8 cellular contexts compared by ENCODE assay signal in the genomic region with DNA sequence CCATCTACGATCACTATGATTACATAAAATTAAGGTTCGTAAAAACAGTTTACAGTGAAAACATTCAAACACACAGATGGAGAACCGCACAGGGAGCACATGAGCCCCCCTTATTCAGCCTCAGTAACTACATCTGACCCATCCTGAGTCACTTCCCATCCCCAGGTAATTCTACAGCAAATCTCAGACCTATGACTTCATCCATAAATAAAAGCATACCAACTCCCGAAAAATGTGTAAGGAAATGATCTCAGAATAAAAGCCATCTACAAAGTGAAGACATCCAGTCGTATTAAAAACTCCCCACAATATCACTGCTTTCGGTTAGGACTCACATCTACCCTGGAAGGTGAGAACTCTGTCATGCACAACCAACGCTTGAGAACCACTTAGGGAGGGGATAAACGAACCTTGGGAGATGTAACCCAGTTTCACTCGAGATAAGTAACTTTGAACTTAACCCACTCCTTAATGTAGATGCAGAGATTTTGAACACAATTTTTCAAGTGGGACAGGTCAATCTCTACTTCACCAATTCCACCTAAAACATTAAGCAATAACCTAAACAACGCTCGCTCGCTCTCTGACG. TPM values are rescaled to one million over a fixed set of nuclear protein-coding genes. Genes with fewer than 3 reads are reported as not detected.
A peak's percentile ranks its signal among the peaks of the same experiment; 100 is the strongest.
DNase-seq lines count a peak whose midpoint lies in the region; ATAC-seq, FAIRE-seq and TF ChIP-seq lines count a peak whose summit lies in the region.

No MANE protein-coding gene starts in this region.

- POLR2A ChIA-PET in HepG2 (lab: Yijun Ruan, JAX), result interaction anchor here (0.9 to 1.1 kb wide), 6 partner anchors 12 to 170 kb away, joined by 3 to 8 read pairs (median 4); a partner anchor contains a TSS

- CTCF ChIA-PET in HepG2 (lab: Yijun Ruan, JAX; ENCODE audit: low intra/inter-chr PET ratio, low total read pairs), result no interaction called here

- intact Hi-C loops in HepG2 (cut with micrococcal nuclease; ENCODE audit: unreplicated experiment), result no loop called here

- peaks cover 26% of the 10 kb centered on the region for H4K20me1 ChIP-seq in HepG2 (ENCODE audit: insufficient read depth, low read length)

- TF ChIP-seq CTCF in AG10803 (conservative IDR thresholded peaks at IDR 0.05; ENCODE audit: low read length), result no peak
- TF ChIP-seq CTCF in HepG2 (CRISPR knock-in tag; IDR thresholded peaks at IDR 0.05), result no peak
- TF ChIP-seq CTCF in upper lobe of left lung (IDR thresholded peaks at IDR 0.05), result no peak

- 4% methylated on average over 13 of the region's 13 CpGs for WGBS in HepG2 (ENCODE audit: low lambda C conversion rate)
- WGBS in upper lobe of left lung, 2 donors, result 30 to 33% methylated on average over 13 of the region's 13 CpGs

- H3K9ac ChIP-seq in HepG2 (ENCODE audit: insufficient read depth, low read depth, low read length), result peak overlapping the region; percentile 97

- peaks cover 29 to 35% of the 10 kb centered on the region in 2 experiments for H3K36me3 ChIP-seq in HepG2 (replicated peaks in 1 of 2; ENCODE audit: control insufficient read depth in 1 of 2, insufficient read depth in 2 of 2, low read length in 2 of 2)
- peaks cover 26 to 42% (median 31%) of the 10 kb centered on the region in 4 donors for H3K36me3 ChIP-seq in upper lobe of left lung

- TSS peak; percentile 40 for BruUV-seq in HepG2 (replicated peaks; lab: Mats Ljungman, UMichigan)

- no peak for FAIRE-seq in HepG2 (lab: Jason Lieb, UNC)

- no peak for TF ChIP-seq RAD21 in HepG2 (CRISPR knock-in tag; IDR thresholded peaks at IDR 0.05)

- H3K4me2 ChIP-seq in HepG2 (ENCODE audit: low read depth, low read length), result peak overlapping the region; percentile 98

- H3K27ac ChIP-seq in HepG2 (ENCODE audit: extremely low read length, insufficient read depth, low read length) (peak overlapping the region; percentile 91), upper lobe of left lung (peak overlapping the region; percentile 98 to 100 (median 99))

- H2AFZ ChIP-seq in HepG2 (ENCODE audit: low read length), result no peak overlapping the region

- peaks cover 53% of the 10 kb centered on the region for H3K4me1 ChIP-seq in HepG2 (ENCODE audit: insufficient read depth, low read length)
- peaks cover 20 to 34% (median 25%) of the 10 kb centered on the region in 4 donors for H3K4me1 ChIP-seq in upper lobe of left lung

- peaks cover 41% of the 10 kb centered on the region for H3K79me2 ChIP-seq in HepG2 (ENCODE audit: insufficient read depth, low read length)

- peak overlapping the region; percentile 92 for H3K4me3 ChIP-seq in AG10803 (ENCODE audit: low read length)
- peak overlapping the region; percentile 71 to 99 (median 82) for H3K4me3 ChIP-seq in HepG2 (replicated peaks in 1 of 3; ENCODE audit: insufficient read depth in 1 of 3, low read depth in 2 of 3, low read length in 3 of 3)
- H3K4me3 ChIP-seq in upper lobe of left lung, result peak overlapping the region; percentile 78 to 99 (median 94)

- no peak for ATAC-seq in HepG2
- no peak for ATAC-seq in upper lobe of left lung (ENCODE audit: low FRiP score in 2 of 2)
- ATAC-seq in HG03135 (IDR thresholded peaks at IDR 0.05; ENCODE audit: unreplicated experiment), result no peak

- no peak for TF ChIP-seq EP300 in HepG2 (IDR thresholded peaks at IDR 0.05; ENCODE audit: low read depth in 2 of 2, low read length in 2 of 2)
- TF ChIP-seq EP300 in HepG2 (CRISPR knock-in tag; IDR thresholded peaks at IDR 0.05; ENCODE audit: borderline replicate concordance), result no peak
- no peak for TF ChIP-seq EP300 in upper lobe of left lung (IDR thresholded peaks at IDR 0.05)

- in situ Hi-C loops in HepG2 (cut with HindIII; ENCODE audit: extremely low pct_ligation_motif_present, low pct_unique_long_range_greater_than_20kb), result no loop called here

- DNase-seq in AG10803 (ENCODE audit: low read depth), result peak; percentile 16
- DNase-seq in HPDE6-E6E7 (ENCODE audit: extremely low spot score), result peak; percentile 58
- DNase-seq in amniotic epithelial cell (ENCODE audit: low read depth), result peak; percentile 20
- DNase-seq in HepG2 (ENCODE audit: low spot score), result no peak
- no peak for DNase-seq in upper lobe of left lung
- DNase-seq in hippocampal formation (lab: John Stamatoyannopoulos, UW), result no peak
- DNase-seq in ureter (ENCODE audit: low spot score), result no peak

- H3K27me3 ChIP-seq in HepG2 (ENCODE audit: control insufficient read depth in 1 of 2, insufficient read depth in 2 of 2, low read length in 2 of 2) (no peaks in the 10 kb centered on the region; a peak in 1 of 5 replicates), upper lobe of left lung (no peaks in the 10 kb centered on the region)

- no peak for TF ChIP-seq POLR2A in HepG2 (IDR thresholded peaks at IDR 0.05; ENCODE audit: insufficient read depth in 1 of 2, low read depth in 2 of 2, low read length in 2 of 2)
- TF ChIP-seq POLR2A in upper lobe of left lung (IDR thresholded peaks at IDR 0.05), result no peak

- no peaks in the 10 kb centered on the region for H3K9me3 ChIP-seq in HepG2 (ENCODE audit: low read length)
- no peaks in the 10 kb centered on the region for H3K9me3 ChIP-seq in upper lobe of left lung

TF ChIP-seq in HepG2, 621 proteins besides CTCF, POLR2A, EP300 and RAD21 (continues in another document):
- TF ChIP-seq TCF12 (IDR thresholded peaks at IDR 0.05) (no peak), TCF12 (CRISPR knock-in tag; IDR thresholded peaks at IDR 0.05) (no peak), CEBPG (CRISPR knock-in tag; IDR thresholded peaks at IDR 0.05) (peak; percentile 32; the same call in 1 of the 2 replicates), ZNF720 (CRISPR knock-in tag; IDR thresholded peaks at IDR 0.05) (no peak)
- TF ChIP-seq, protein P1, sequence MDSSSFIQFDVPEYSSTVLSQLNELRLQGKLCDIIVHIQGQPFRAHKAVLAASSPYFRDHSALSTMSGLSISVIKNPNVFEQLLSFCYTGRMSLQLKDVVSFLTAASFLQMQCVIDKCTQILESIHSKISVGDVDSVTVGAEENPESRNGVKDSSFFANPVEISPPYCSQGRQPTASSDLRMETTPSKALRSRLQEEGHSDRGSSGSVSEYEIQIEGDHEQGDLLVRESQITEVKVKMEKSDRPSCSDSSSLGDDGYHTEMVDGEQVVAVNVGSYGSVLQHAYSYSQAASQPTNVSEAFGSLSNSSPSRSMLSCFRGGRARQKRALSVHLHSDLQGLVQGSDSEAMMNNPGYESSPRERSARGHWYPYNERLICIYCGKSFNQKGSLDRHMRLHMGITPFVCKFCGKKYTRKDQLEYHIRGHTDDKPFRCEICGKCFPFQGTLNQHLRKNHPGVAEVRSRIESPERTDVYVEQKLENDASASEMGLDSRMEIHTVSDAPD (CRISPR knock-in tag; IDR thresholded peaks at IDR 0.05), result 0 out of 2 replicates have a peak, but pooled peaks have one; percentile 20

RNA-seq across cellular contexts. Expression of a gene that starts 1.3 kb away (rescaled TPM):
- total RNA-seq in HepG2 (2016; rRNA removed; fragmentation: Illumina TruSeq; extraction: Trizol) (29.6 and 30.7 TPM in 2 replicates), upper lobe of left lung (10 to 100 TPM; 31.1 to 76.5 (median 55.4) TPM), ureter (92.0 TPM)
- total RNA-seq in HepG2 (2016; cell fraction: cytosol; rRNA removed; fragmentation: Illumina TruSeq; extraction: Trizol; ENCODE audit: low read depth), result 17.6 and 21.4 TPM in 2 replicates
- total RNA-seq in HepG2 (2016; cell fraction: insoluble cytoplasmic fraction; rRNA removed; fragmentation: Illumina TruSeq; extraction: Trizol), result 29.5 and 30.6 TPM in 2 replicates
- total RNA-seq in HepG2 (2016; cell fraction: membrane; rRNA removed; fragmentation: Illumina TruSeq; extraction: Trizol), result 23.9 and 28.0 TPM in 2 replicates
- total RNA-seq in HepG2 (2016; cell fraction: nucleus; rRNA removed; fragmentation: Illumina TruSeq; extraction: Trizol), result 45.6 and 50.9 TPM in 2 replicates
- 45.9 and 49.4 TPM in 2 replicates for polyA plus RNA-seq in HepG2 (2011; rRNA removed)
- polyA plus RNA-seq in HepG2 (2011; cell fraction: cytosol; rRNA removed), result 22.4 and 27.2 TPM in 2 replicates
- 148 and 160 TPM in 2 replicates for polyA plus RNA-seq in HepG2 (2011; cell fraction: nucleus; rRNA removed)
- polyA plus RNA-seq in HepG2 (2012), result 49.1 and 55.7 TPM in 2 replicates
- polyA plus RNA-seq in HepG2 (2016; cell fraction: cytosol; fragmentation: Illumina TruSeq; extraction: Trizol; ENCODE audit: low read depth), result 1.6 and 2.3 TPM in 2 replicates
- 22.1 and 28.5 TPM in 2 replicates for polyA plus RNA-seq in HepG2 (2016; cell fraction: insoluble cytoplasmic fraction; fragmentation: Illumina TruSeq; extraction: Trizol; ENCODE audit: low read depth)
- polyA plus RNA-seq in HepG2 (2016; cell fraction: membrane; fragmentation: Illumina TruSeq; extraction: Trizol; ENCODE audit: low read depth), result 6.8 and 7.2 TPM in 2 replicates
- polyA plus RNA-seq in HepG2 (2016; cell fraction: nucleus; fragmentation: Illumina TruSeq; extraction: Trizol; ENCODE audit: insufficient read depth, low read depth), result 90.2 and 93.2 TPM in 2 replicates
- 82.7 and 86.0 TPM in 2 replicates for polyA minus RNA-seq in HepG2 (2011; rRNA and poly(A)+ RNA removed; ENCODE audit: low replicate concordance)
- 18.0 and 21.4 TPM in 2 replicates for polyA minus RNA-seq in HepG2 (2011; cell fraction: cytosol; rRNA and poly(A)+ RNA removed)
- 71.6 and 79.7 TPM in 2 replicates for polyA minus RNA-seq in HepG2 (2011; cell fraction: nucleus; rRNA and poly(A)+ RNA removed)

RNA-seq across cellular contexts. Expression of a gene that starts 57.2 kb away (rescaled TPM):
- 20.1 and 21.3 TPM in 2 replicates for total RNA-seq in HepG2 (2016; rRNA removed; fragmentation: Illumina TruSeq; extraction: Trizol)
- total RNA-seq in HepG2 (2016; cell fraction: cytosol; rRNA removed; fragmentation: Illumina TruSeq; extraction: Trizol; ENCODE audit: low read depth), result 4.6 and 4.8 TPM in 2 replicates
- 20.2 and 20.6 TPM in 2 replicates for total RNA-seq in HepG2 (2016; cell fraction: insoluble cytoplasmic fraction; rRNA removed; fragmentation: Illumina TruSeq; extraction: Trizol)
- 12.9 and 13.2 TPM in 2 replicates for total RNA-seq in HepG2 (2016; cell fraction: membrane; rRNA removed; fragmentation: Illumina TruSeq; extraction: Trizol)
- 21.3 and 24.7 TPM in 2 replicates for total RNA-seq in HepG2 (2016; cell fraction: nucleus; rRNA removed; fragmentation: Illumina TruSeq; extraction: Trizol)
- polyA plus RNA-seq in HepG2 (2011; rRNA removed), result 48.9 and 66.5 TPM in 2 replicates
- 36.2 and 36.3 TPM in 2 replicates for polyA plus RNA-seq in HepG2 (2011; cell fraction: cytosol; rRNA removed)
- polyA plus RNA-seq in HepG2 (2011; cell fraction: nucleus; rRNA removed), result 233 and 263 TPM in 2 replicates
- 33.2 and 38.1 TPM in 2 replicates for polyA plus RNA-seq in HepG2 (2012)
- 2.0 TPM in 2 replicates for polyA plus RNA-seq in HepG2 (2016; cell fraction: cytosol; fragmentation: Illumina TruSeq; extraction: Trizol; ENCODE audit: low read depth)
- 22.9 and 27.1 TPM in 2 replicates for polyA plus RNA-seq in HepG2 (2016; cell fraction: insoluble cytoplasmic fraction; fragmentation: Illumina TruSeq; extraction: Trizol; ENCODE audit: low read depth)
- polyA plus RNA-seq in HepG2 (2016; cell fraction: membrane; fragmentation: Illumina TruSeq; extraction: Trizol; ENCODE audit: low read depth), result 7.5 and 8.2 TPM in 2 replicates
- polyA plus RNA-seq in HepG2 (2016; cell fraction: nucleus; fragmentation: Illumina TruSeq; extraction: Trizol; ENCODE audit: insufficient read depth, low read depth), result 48.3 and 49.0 TPM in 2 replicates
- 20.1 and 43.0 TPM in 2 replicates for polyA minus RNA-seq in HepG2 (2011; rRNA and poly(A)+ RNA removed; ENCODE audit: low replicate concordance)
- polyA minus RNA-seq in HepG2 (2011; cell fraction: cytosol; rRNA and poly(A)+ RNA removed), result 16.4 and 17.8 TPM in 2 replicates
- polyA minus RNA-seq in HepG2 (2011; cell fraction: nucleus; rRNA and poly(A)+ RNA removed), result 66.4 and 72.6 TPM in 2 replicates
- 100 to 1,000 TPM; 113 to 295 (median 121) TPM for total RNA-seq in upper lobe of left lung
- total RNA-seq in ureter, result 55.6 TPM

Comparison
In these comparisons a context has a peak if more than half of its experiments do, and no peak if none do; other contexts are left out.
1. DNase-seq: peak in AG10803 (single experiment), HPDE6-E6E7 (single experiment) and amniotic epithelial cell (single experiment); none in HepG2 (single experiment), upper lobe of left lung (0 of 2), hippocampal formation (0 of 2) and ureter (single experiment).
2. Peak in every context shown above with its lines, with median percentiles within 50 percentile points of each other: H3K4me3 ChIP-seq.